Comparison of ENCODE assay signal across 10 cellular contexts in genomic region chrX:23803931-23804381, GRCh38. TPM values are rescaled to one million over a fixed set of nuclear protein-coding genes. Genes with fewer than 3 reads are reported as not detected.
DNase-seq lines count a peak whose midpoint lies in the region; ATAC-seq, FAIRE-seq and TF ChIP-seq lines count a peak whose summit lies in the region.
"Had no signal": no experiment of that assay in that cellular context is flagged by ENCODE, and none has a peak within 500 bp of the region (broad histone marks: within the 10 kb centered on the region; RNA-seq: fewer than 3 reads in every experiment).

No MANE protein-coding gene starts in this region.

- H3K4me3 ChIP-seq in SK-N-MC: no peak overlapping the region
- H3K4me3 ChIP-seq in fibroblast of villous mesenchyme (ENCODE audit: low read depth, low read length): no peak overlapping the region
- H3K4me3 ChIP-seq in pancreas: no peak overlapping the region

- no peak overlapping the region for H3K9ac ChIP-seq in SK-N-MC (ENCODE audit: insufficient read length)

- no peaks in the 10 kb centered on the region for H3K36me3 ChIP-seq in SK-N-MC (ENCODE audit: insufficient read depth, low read length)
- H3K36me3 ChIP-seq in pancreas: no peaks in the 10 kb centered on the region

- ATAC-seq in pancreas (peak; percentile 30 to 66 (median 64)), GM21447 (IDR thresholded peaks at IDR 0.05; ENCODE audit: unreplicated experiment) (no peak), GM21737 (IDR thresholded peaks at IDR 0.05; ENCODE audit: unreplicated experiment) (no peak)
- ATAC-seq: activated CD8-positive, alpha-beta T cell treated with anti-CD3 and anti-CD28 coated beads for 36 hours had no signal

- no peak for FAIRE-seq in pancreas (lab: Jason Lieb, UNC)

- intact Hi-C loops in pancreas (cut with DNase I): no loop called here

- TF ChIP-seq CTCF in fibroblast of villous mesenchyme (IDR thresholded peaks at IDR 0.05; ENCODE audit: insufficient read depth, low read depth, low read length): no peak
- no peak for TF ChIP-seq CTCF in pancreas (IDR thresholded peaks at IDR 0.05)

- H3K9me3 ChIP-seq in SK-N-MC (ENCODE audit: low read depth, low read length) (no peaks in the 10 kb centered on the region), pancreas (no peaks in the 10 kb centered on the region)

- WGBS in pancreas, 2 donors: 50 to 58% methylated on average over 5 of the region's 5 CpGs

- H3K4me1 ChIP-seq in pancreas: peaks cover 0 to 4% (median 0%) of the 10 kb centered on the region in 3 donors

- H3K27ac ChIP-seq in SK-N-MC (peak overlapping the region; percentile 89), pancreas (peak overlapping the region; percentile 13 to 81 (median 52))

- peak; percentile 58 for DNase-seq in Daoy (ENCODE audit: low read depth)
- DNase-seq in SK-N-MC (ENCODE audit: low read depth, low spot score): no peak
- DNase-seq in fibroblast of villous mesenchyme (ENCODE audit: low read depth): peak; percentile 83
- DNase-seq in pancreas: peak in 1 of 6 donors; percentile 30
- no peak for DNase-seq in NCI-H2196 treated with DMSO at 0.1 percent for 48 hours (lab: John Stamatoyannopoulos, UW; ENCODE audit: unreplicated experiment)
- no peak for DNase-seq in T-helper 1 cell
- DNase-seq: activated CD8-positive, alpha-beta T cell treated with anti-CD3 and anti-CD28 coated beads for 36 hours; NCI-H82 had no signal

- no peaks in the 10 kb centered on the region for H3K27me3 ChIP-seq in pancreas

RNA-seq across cellular contexts. Expression of gene SAT1, which starts 21.0 kb away (rescaled TPM):
- total RNA-seq in Daoy (2014; rRNA removed; shearing (Covaris generic)): 56.4 and 65.9 TPM in 2 replicates
- 71.7 and 81.8 TPM in 2 replicates for total RNA-seq in fibroblast of villous mesenchyme
- 100 to 1,000 TPM in 2 of 6 donors, 10 to 100 TPM in 4; 51.1 to 376 (median 71.6) TPM for total RNA-seq in pancreas
- 100 to 1,000 TPM; 220 to 326 TPM for polyA plus RNA-seq in pancreas

Comparison
In these comparisons a context has a peak if more than half of its experiments do, and no peak if none do; other contexts are left out.
1. DNase-seq: peak in Daoy (single experiment) and fibroblast of villous mesenchyme (single experiment); none in SK-N-MC (single experiment), NCI-H2196 treated with DMSO at 0.1 percent for 48 hours (single experiment) and T-helper 1 cell (0 of 5).
2. ATAC-seq: peak in pancreas (4 of 4); none in GM21447 (single experiment) and GM21737 (single experiment).